Comparison of ENCODE assay signal across 9 cellular contexts in the genomic region with DNA sequence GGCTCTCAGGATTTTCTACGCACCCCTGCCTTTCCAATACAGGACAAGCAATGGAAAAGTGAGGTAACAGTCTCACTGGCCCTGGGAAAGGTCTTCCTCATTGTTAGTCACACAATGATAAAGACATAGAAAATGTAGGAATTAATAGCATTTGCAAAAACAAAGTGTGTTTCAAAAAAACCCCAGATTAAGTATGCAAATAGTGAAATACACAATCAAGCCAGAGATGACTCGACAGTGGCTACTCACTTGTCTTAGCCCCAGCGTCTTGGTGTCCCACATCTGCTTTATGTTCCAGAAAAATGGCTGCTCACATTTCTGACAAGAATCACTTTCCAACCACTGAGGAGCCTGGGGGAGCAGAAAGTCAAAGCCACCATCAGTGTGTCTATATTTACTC. TPM values are rescaled to one million over a fixed set of nuclear protein-coding genes. Genes with fewer than 3 reads are reported as not detected.
DNase-seq lines count a peak whose midpoint lies in the region; ATAC-seq, FAIRE-seq and TF ChIP-seq lines count a peak whose summit lies in the region.
"Had no signal": no experiment of that assay in that cellular context is flagged by ENCODE, and none has a peak within 500 bp of the region (broad histone marks: within the 10 kb centered on the region; RNA-seq: fewer than 3 reads in every experiment).

No MANE protein-coding gene starts in this region.

- no peaks in the 10 kb centered on the region for H3K27me3 Mint-ChIP-seq in activated CD4-positive, alpha-beta T cell treated with anti-CD3 and anti-CD28 coated beads, Interleukin-2, amount 10 ng/mL, durations not matched to agents 24 days and 14 days

- intact Hi-C loops in activated CD4-positive, alpha-beta T cell treated with anti-CD3 and anti-CD28 coated beads, Interleukin-2, amount 10 ng/mL, durations not matched to agents 24 days and 14 days (cut with micrococcal nuclease), result loop anchor here (5.0 kb wide), 1 partner anchor 73 kb away; a partner anchor contains a TSS
- intact Hi-C loops in pancreas (cut with DNase I) (no loop called here), adrenal gland (cut with DNase I) (no loop called here)

- H3K9me3 Mint-ChIP-seq in activated CD4-positive, alpha-beta T cell treated with anti-CD3 and anti-CD28 coated beads, Interleukin-2, amount 10 ng/mL, durations not matched to agents 24 days and 14 days, result no peaks in the 10 kb centered on the region

- FAIRE-seq in pancreas (lab: Jason Lieb, UNC), result no peak

- H3K27me3 ChIP-seq in pancreas (no peaks in the 10 kb centered on the region), adrenal gland (no peaks in the 10 kb centered on the region)

- H3K4me1 ChIP-seq in pancreas (no peaks in the 10 kb centered on the region), adrenal gland (replicated peaks in 1 of 2) (no peaks in the 10 kb centered on the region)

- no peaks in the 10 kb centered on the region for H3K9me3 ChIP-seq in pancreas
- H3K9me3 ChIP-seq in adrenal gland (replicated peaks in 1 of 3), result no peaks in the 10 kb centered on the region

- H3K27ac Mint-ChIP-seq in activated CD4-positive, alpha-beta T cell treated with anti-CD3 and anti-CD28 coated beads, Interleukin-2, amount 10 ng/mL, durations not matched to agents 24 days and 14 days, result peak overlapping the region; percentile 73

- no peak for TF ChIP-seq POLR2A in adrenal gland (IDR thresholded peaks at IDR 0.05)

- DNase-seq in activated CD4-positive, alpha-beta T cell treated with anti-CD3 and anti-CD28 coated beads, Interleukin-2, amount 10 ng/mL, durations not matched to agents 24 days and 14 days, result no peak
- DNase-seq in activated CD4-positive, alpha-beta T cell treated with anti-CD3 and anti-CD28 coated beads for 48 hours, result no peak
- DNase-seq in non-pigmented ciliary epithelial cell (ENCODE audit: low read depth), result peak; percentile 15
- no peak for DNase-seq in hypothalamus (lab: John Stamatoyannopoulos, UW)
- DNase-seq in pancreas, result no peak
- no peak for DNase-seq in adrenal gland
- DNase-seq: NCI-H524 had no signal

- H3K36me3 ChIP-seq in pancreas (peaks cover 0 to 40% (median 0%) of the 10 kb centered on the region in 3 donors), adrenal gland (replicated peaks in 1 of 2) (peaks cover 0 to 40% of the 10 kb centered on the region in 2 donors)

- peaks cover 12% of the 10 kb centered on the region for H3K4me1 Mint-ChIP-seq in activated CD4-positive, alpha-beta T cell treated with anti-CD3 and anti-CD28 coated beads, Interleukin-2, amount 10 ng/mL, durations not matched to agents 24 days and 14 days

- H3K27ac ChIP-seq in pancreas (no peak overlapping the region), adrenal gland (no peak overlapping the region)

- TF ChIP-seq CTCF in pancreas (IDR thresholded peaks at IDR 0.05), result no peak
- TF ChIP-seq CTCF in adrenal gland (IDR thresholded peaks at IDR 0.05), result no peak

- no peak overlapping the region for H3K4me3 Mint-ChIP-seq in activated CD4-positive, alpha-beta T cell treated with anti-CD3 and anti-CD28 coated beads, Interleukin-2, amount 10 ng/mL, durations not matched to agents 24 days and 14 days

- WGBS in pancreas, 2 donors, result 93% methylated on average over 3 of the region's 3 CpGs
- 75 to 87% (median 82%) methylated on average over 3 of the region's 3 CpGs for WGBS in adrenal gland, 4 donors

- peaks cover 63% of the 10 kb centered on the region for H3K36me3 Mint-ChIP-seq in activated CD4-positive, alpha-beta T cell treated with anti-CD3 and anti-CD28 coated beads, Interleukin-2, amount 10 ng/mL, durations not matched to agents 24 days and 14 days (ENCODE audit: low read depth)

- ATAC-seq in GM21737 (IDR thresholded peaks at IDR 0.05; ENCODE audit: unreplicated experiment) (peak; percentile 72), HG03520 (IDR thresholded peaks at IDR 0.05; ENCODE audit: unreplicated experiment) (peak; percentile 95), pancreas (no peak)

- no peak overlapping the region for H3K4me3 ChIP-seq in pancreas
- no peak overlapping the region for H3K4me3 ChIP-seq in adrenal gland

RNA-seq across cellular contexts. Expression of a gene that starts 47.0 kb away (rescaled TPM):
- total RNA-seq in activated CD4-positive, alpha-beta T cell treated with anti-CD3 and anti-CD28 coated beads, Interleukin-2, amount 10 ng/mL, durations not matched to agents 24 days and 14 days, result 14.1 and 17.4 TPM in 2 replicates
- total RNA-seq in pancreas (1 to 10 TPM; 2.1 to 8.5 (median 4.5) TPM), adrenal gland (1 to 10 TPM in 6 of 8 donors, under 1 TPM in 2; 0.24 to 6.2 (median 1.7) TPM)
- polyA plus RNA-seq in pancreas (1 to 10 TPM; 1.9 to 3.1 TPM), adrenal gland (1 to 10 TPM in 2 of 3 donors, under 1 TPM in 1; 0.54 to 7.3 (median 1.1) TPM)

Comparison
In these comparisons a context has a peak if more than half of its experiments do, and no peak if none do; other contexts are left out.
1. ATAC-seq: peak in GM21737 (single experiment) and HG03520 (single experiment); none in pancreas (0 of 4).